16 cellular contexts compared by ENCODE assay signal in the genomic region with DNA sequence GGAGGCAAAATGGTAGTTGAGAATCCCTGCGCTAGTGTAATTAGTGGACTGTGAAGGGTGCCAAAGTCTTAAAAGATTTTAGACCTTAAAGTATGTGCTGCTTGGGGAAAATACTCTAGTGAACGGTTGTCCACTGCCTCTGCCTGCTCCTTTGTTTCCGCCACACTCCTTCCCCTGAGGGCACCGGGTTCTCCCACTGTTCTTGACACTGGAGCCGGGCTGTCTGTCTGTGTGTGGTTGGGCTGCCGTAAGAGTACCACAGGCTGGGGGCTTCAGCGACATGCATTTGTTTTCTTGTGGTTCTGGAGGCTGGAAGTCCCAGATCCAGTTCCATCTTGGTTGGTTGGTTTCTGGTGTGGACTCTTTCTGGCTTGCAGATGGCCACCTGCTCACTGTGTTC.
"Had no signal": no experiment of that assay in that cellular context is flagged by ENCODE, and none has a peak within 500 bp of the region (broad histone marks: within the 10 kb centered on the region; RNA-seq: fewer than 3 reads in every experiment).

No MANE protein-coding gene starts in this region.

- H3K4me3 Mint-ChIP-seq: dendritic cell treated with granulocyte-macrophage colony-stimulating factor and Interleukin-4, amounts not matched to agents 40 ng/mL and 50 ng/mL, for 4 days; effector memory CD8-positive, alpha-beta T cell; naive thymus-derived CD8-positive, alpha-beta T cell had no signal

- DNase-seq: effector memory CD8-positive, alpha-beta T cell; foreskin keratinocyte; left colon; mammary epithelial cell; naive thymus-derived CD8-positive, alpha-beta T cell; posterior cingulate gyrus; small intestine; stimulated activated CD4-positive, alpha-beta T cell treated with anti-CD3 and anti-CD28 coated beads, Interleukin-12 subunit alpha, Interleukin-12 subunit beta, amount 100 ng/mL, for 4 hours; stimulated activated naive CD4-positive, alpha-beta T cell; stomach; upper lobe of left lung; uterus had no signal

- H3K27ac Mint-ChIP-seq: dendritic cell treated with granulocyte-macrophage colony-stimulating factor and Interleukin-4, amounts not matched to agents 40 ng/mL and 50 ng/mL, for 4 days; effector memory CD8-positive, alpha-beta T cell; naive thymus-derived CD8-positive, alpha-beta T cell had no signal

- H3K27me3 ChIP-seq: foreskin keratinocyte, neutrophil, stomach, upper lobe of left lung, uterus had no signal

- H3K9me3 ChIP-seq: neutrophil, stomach, upper lobe of left lung, uterus had no signal

- FAIRE-seq: colon, small intestine had no signal

- H3K27me3 Mint-ChIP-seq: dendritic cell treated with granulocyte-macrophage colony-stimulating factor and Interleukin-4, amounts not matched to agents 40 ng/mL and 50 ng/mL, for 4 days; effector memory CD8-positive, alpha-beta T cell; naive thymus-derived CD8-positive, alpha-beta T cell had no signal

- H3K4me1 ChIP-seq: uterus had no signal

- H3K36me3 ChIP-seq: neutrophil, stomach, upper lobe of left lung, uterus had no signal

- H3K9me3 Mint-ChIP-seq: dendritic cell treated with granulocyte-macrophage colony-stimulating factor and Interleukin-4, amounts not matched to agents 40 ng/mL and 50 ng/mL, for 4 days; effector memory CD8-positive, alpha-beta T cell; naive thymus-derived CD8-positive, alpha-beta T cell had no signal

- H3K4me3 ChIP-seq: stomach, upper lobe of left lung, uterus had no signal

- H3K36me3 Mint-ChIP-seq: naive thymus-derived CD8-positive, alpha-beta T cell had no signal

- H3K27ac ChIP-seq: epithelial cell of prostate, foreskin keratinocyte, neutrophil, stomach, uterus had no signal

- ATAC-seq: effector memory CD8-positive, alpha-beta T cell; left colon; naive thymus-derived CD8-positive, alpha-beta T cell had no signal
